Comparison of ENCODE assay signal across 13 cellular contexts in the genomic region with DNA sequence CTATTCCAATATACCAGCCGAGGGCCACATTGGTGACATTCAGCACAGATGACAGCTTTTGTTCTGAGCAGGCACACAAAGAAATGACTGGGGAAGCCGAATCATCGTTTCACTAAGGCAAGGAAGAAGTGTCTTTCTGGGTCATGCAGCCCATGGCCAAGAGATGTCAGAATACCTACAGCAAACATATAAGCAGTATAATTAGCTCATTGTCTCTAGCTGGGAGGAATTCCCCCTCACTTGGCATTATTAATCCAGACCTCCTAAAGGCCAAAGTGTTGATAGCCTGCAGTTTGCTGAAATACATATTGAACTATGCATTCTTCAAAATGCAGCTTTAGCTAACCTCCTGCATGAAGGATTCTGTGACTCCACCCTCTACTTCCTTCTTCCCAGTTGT.
DNase-seq lines count a peak whose midpoint lies in the region; ATAC-seq and TF ChIP-seq lines count a peak whose summit lies in the region.
"Had no signal": no experiment of that assay in that cellular context is flagged by ENCODE, and none has a peak within 500 bp of the region (broad histone marks: within the 10 kb centered on the region; RNA-seq: fewer than 3 reads in every experiment).

No MANE protein-coding gene starts in this region.

- H3K27ac ChIP-seq in colonic mucosa: no peak overlapping the region
- H3K27ac ChIP-seq: BLaER1 treated with 17β-estradiol and CSF1 and Interleukin-3, amounts not matched to agents 10 nM and 100 nM had no signal

- ATAC-seq in left colon: no peak
- ATAC-seq: CD8-positive, alpha-beta T cell; HepG2 had no signal

- no peak for TF ChIP-seq CTCF in colonic mucosa (IDR thresholded peaks at IDR 0.05)

- no peak overlapping the region for H3K4me3 ChIP-seq in colonic mucosa
- H3K4me3 ChIP-seq: BLaER1 treated with 17β-estradiol and CSF1 and Interleukin-3, amounts not matched to agents 10 nM and 100 nM had no signal

- no peaks in the 10 kb centered on the region for H3K36me3 ChIP-seq in colonic mucosa
- H3K36me3 ChIP-seq: BLaER1 treated with 17β-estradiol and CSF1 and Interleukin-3, amounts not matched to agents 10 nM and 100 nM had no signal

- no peaks in the 10 kb centered on the region for H3K4me1 ChIP-seq in colonic mucosa
- H3K4me1 ChIP-seq: BLaER1 treated with 17β-estradiol and CSF1 and Interleukin-3, amounts not matched to agents 10 nM and 100 nM had no signal

- H3K9me3 ChIP-seq in colonic mucosa: no peaks in the 10 kb centered on the region
- H3K9me3 ChIP-seq: BLaER1 treated with 17β-estradiol and CSF1 and Interleukin-3, amounts not matched to agents 10 nM and 100 nM had no signal

- DNase-seq in NCI-H69 (lab: John Stamatoyannopoulos, UW) (peak; percentile 20), cerebellar cortex (ENCODE audit: low spot score) (peak; percentile 17), foreskin melanocyte (peak; percentile 23), colonic mucosa (no peak), T-helper 1 cell (no peak), left colon (no peak)
- DNase-seq: CD8-positive, alpha-beta T cell; COR-L47; GDM1; GOT3; H9 had no signal

- no peaks in the 10 kb centered on the region for H3K27me3 ChIP-seq in colonic mucosa
- H3K27me3 ChIP-seq: BLaER1 treated with 17β-estradiol and CSF1 and Interleukin-3, amounts not matched to agents 10 nM and 100 nM had no signal

- H3K9ac ChIP-seq in colonic mucosa (ENCODE audit: low read depth in 2 of 2, low read length in 2 of 2): no peak overlapping the region
- H3K9ac ChIP-seq: BLaER1 treated with 17β-estradiol and CSF1 and Interleukin-3, amounts not matched to agents 10 nM and 100 nM had no signal

- intact Hi-C loops in colonic mucosa (cut with DNase I) (no loop called here), left colon (cut with DNase I, micrococcal nuclease) (no loop called here)

Comparison
In these comparisons a context has a peak if more than half of its experiments do, and no peak if none do; other contexts are left out.
1. DNase-seq: peak in NCI-H69 (single experiment), cerebellar cortex (single experiment) and foreskin melanocyte (single experiment); none in colonic mucosa (single experiment), T-helper 1 cell (0 of 5) and left colon (0 of 2).